ENCODE assay signal across 22 cellular contexts in the genomic region with DNA sequence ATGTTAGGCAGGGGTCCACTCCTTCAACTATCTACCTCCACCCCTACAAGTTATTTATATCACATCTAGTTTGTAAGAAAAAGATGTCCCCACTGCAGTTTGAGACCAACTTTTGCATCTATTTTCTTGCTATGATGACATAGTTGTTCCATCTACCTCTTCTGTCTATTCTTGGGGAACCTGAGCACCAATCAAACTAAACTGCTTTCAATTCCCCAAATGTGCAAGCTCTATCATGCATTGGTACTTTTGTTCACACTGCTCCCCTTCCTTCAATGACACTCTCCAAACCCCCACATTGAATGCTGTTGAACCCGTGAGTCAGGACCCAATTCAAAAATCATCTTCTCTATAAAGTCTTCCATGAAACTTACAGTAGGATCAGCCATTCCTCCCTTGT. TPM values are rescaled to one million over a fixed set of nuclear protein-coding genes. Genes with fewer than 3 reads are reported as not detected.
DNase-seq lines count a peak whose midpoint lies in the region; ATAC-seq, FAIRE-seq and TF ChIP-seq lines count a peak whose summit lies in the region.
"Had no signal": no experiment of that assay in that cellular context is flagged by ENCODE, and none has a peak within 500 bp of the region (broad histone marks: within the 10 kb centered on the region; RNA-seq: fewer than 3 reads in every experiment).

No MANE protein-coding gene starts in this region.

- H3K4me3 Mint-ChIP-seq in memory B cell: no peak overlapping the region
- H3K4me3 Mint-ChIP-seq: CD4-positive, CD25-positive, alpha-beta regulatory T cell; CD8-positive, alpha-beta memory T cell; H9 had no signal

- H3K27me3 ChIP-seq in smooth muscle cell (ENCODE audit: low read depth): no peaks in the 10 kb centered on the region
- H3K27me3 ChIP-seq: BE2C had no signal

- DNase-seq in GM12891 (ENCODE audit: insufficient read length, low spot score) (no peak), memory B cell (ENCODE audit: low spot score in 2 of 2) (no peak), smooth muscle cell (lab: John Stamatoyannopoulos, UW; ENCODE audit: unreplicated experiment) (no peak)
- DNase-seq: ACHN; BE2C; C1 segment of cervical spinal cord; CD4-positive, CD25-positive, alpha-beta regulatory T cell; CD8-positive, alpha-beta memory T cell; COR-L47; DMS 273 treated with DMSO at 0.1 percent for 48 hours; DMS53; DND-41; EL; H9; IMR-90 had no signal

- H4K20me1 ChIP-seq in smooth muscle cell (ENCODE audit: low read depth): no peaks in the 10 kb centered on the region

- H3K36me3 Mint-ChIP-seq in memory B cell: no peaks in the 10 kb centered on the region
- H3K36me3 Mint-ChIP-seq: CD4-positive, CD25-positive, alpha-beta regulatory T cell; CD8-positive, alpha-beta memory T cell had no signal

- H3K9ac ChIP-seq in smooth muscle cell (ENCODE audit: low read depth): no peak overlapping the region

- no peaks in the 10 kb centered on the region for H3K4me1 ChIP-seq in smooth muscle cell (ENCODE audit: low read depth)

- no peak overlapping the region for H3K4me3 ChIP-seq in smooth muscle cell
- H3K4me3 ChIP-seq: K562 had no signal

- peaks cover 14% of the 10 kb centered on the region for H3K4me1 Mint-ChIP-seq in memory B cell
- H3K4me1 Mint-ChIP-seq: H9 had no signal

- no peak for TF ChIP-seq POLR2A in GM12891 (IDR thresholded peaks at IDR 0.05; ENCODE audit: low read depth, low read length)

- H3K4me2 ChIP-seq in smooth muscle cell: no peak overlapping the region

- H3K9me3 ChIP-seq in smooth muscle cell (replicated peaks; ENCODE audit: low read depth): no peaks in the 10 kb centered on the region
- H3K9me3 ChIP-seq: BE2C had no signal

- peak; percentile 92 for FAIRE-seq in GM12891 (lab: Jason Lieb, UNC)
- FAIRE-seq: A204.1, H1, HTR-8/SVneo had no signal

- 97% methylated on average over 1 of the region's 1 CpG for WGBS in smooth muscle cell (ENCODE audit: low lambda C conversion rate)

- no peaks in the 10 kb centered on the region for H3F3A ChIP-seq in smooth muscle cell (ENCODE audit: low read depth)

- TF ChIP-seq CTCF in smooth muscle cell (IDR thresholded peaks at IDR 0.05; ENCODE audit: borderline replicate concordance, insufficient read depth, poor library complexity, severe bottlenecking): no peak

- ATAC-seq in GM19351 (IDR thresholded peaks at IDR 0.05; ENCODE audit: unreplicated experiment): peak; percentile 39
- peak; percentile 51 for ATAC-seq in memory B cell (ENCODE audit: low read depth)
- no peak for ATAC-seq in HG02981 (IDR thresholded peaks at IDR 0.05; ENCODE audit: unreplicated experiment)
- no peak for ATAC-seq in HG03457 (IDR thresholded peaks at IDR 0.05; ENCODE audit: unreplicated experiment)

- no peak overlapping the region for H3K27ac Mint-ChIP-seq in memory B cell
- H3K27ac Mint-ChIP-seq: CD4-positive, CD25-positive, alpha-beta regulatory T cell; CD8-positive, alpha-beta memory T cell; H9 had no signal

- H3K27me3 Mint-ChIP-seq in memory B cell: peaks cover 3% of the 10 kb centered on the region

- H3K27ac ChIP-seq in smooth muscle cell (ENCODE audit: low read depth): no peak overlapping the region

- H3K79me2 ChIP-seq in smooth muscle cell (ENCODE audit: low read depth): no peaks in the 10 kb centered on the region

- H3K36me3 ChIP-seq in smooth muscle cell (ENCODE audit: low read depth): no peaks in the 10 kb centered on the region
- H3K36me3 ChIP-seq: BE2C had no signal

- H3K9me3 Mint-ChIP-seq in memory B cell: no peaks in the 10 kb centered on the region
- H3K9me3 Mint-ChIP-seq: CD8-positive, alpha-beta memory T cell; H9 had no signal

- H2AFZ ChIP-seq in smooth muscle cell (ENCODE audit: low read depth): no peak overlapping the region

TF ChIP-seq in GM12891, 5 proteins besides CTCF, POLR2A, EP300 and RAD21:
- TF ChIP-seq POU2F2 (IDR thresholded peaks at IDR 0.05; ENCODE audit: low read depth, low read length) (no peak), SPI1 (IDR thresholded peaks at IDR 0.05; ENCODE audit: low read depth, low read length) (peak; percentile 77)

RNA-seq across cellular contexts. Expression of a gene that starts 16.0 kb away (rescaled TPM):
- 2.2 TPM for polyA plus RNA-seq in GM12891 (2012; ENCODE audit: low read depth, missing spikeins)
- total RNA-seq in smooth muscle cell: 16.5 and 17.0 TPM in 2 replicates
- polyA plus RNA-seq in smooth muscle cell: 0.59 and 0.79 TPM in 2 replicates
- polyA plus RNA-seq: CD8-positive, alpha-beta memory T cell had no signal

Comparison
In these comparisons a context has a peak if more than half of its experiments do, and no peak if none do; other contexts are left out.
1. ATAC-seq: peak in GM19351 (single experiment) and memory B cell (single experiment); none in HG02981 (single experiment) and HG03457 (single experiment).